8 cellular contexts compared by ENCODE assay signal in genomic region chr15:60005352-60006202, GRCh38.
A peak's percentile ranks its signal among the peaks of the same experiment; 100 is the strongest.
DNase-seq lines count a peak whose midpoint lies in the region; TF ChIP-seq lines count a peak whose summit lies in the region.

No MANE protein-coding gene starts in this region.

- H3K9me3 ChIP-seq in stomach smooth muscle (ENCODE audit: control insufficient read depth in 2 of 2, low read length in 2 of 2): no peaks in the 10 kb centered on the region

- no peak overlapping the region for H3K9ac ChIP-seq in stomach smooth muscle (ENCODE audit: low read length in 2 of 2)

- TF ChIP-seq CTCF in WI38 (IDR thresholded peaks at IDR 0.05; ENCODE audit: low read depth, low read length) (no peak), GM10248 (IDR thresholded peaks at IDR 0.05; ENCODE audit: control extremely low read depth, extremely low read depth, low read depth, missing control alignments) (no peak)

- H3K4me1 ChIP-seq in stomach smooth muscle (ENCODE audit: control insufficient read depth, insufficient read depth, low read length): peaks cover 29% of the 10 kb centered on the region

- H3K36me3 ChIP-seq in stomach smooth muscle (ENCODE audit: control insufficient read depth in 2 of 2, insufficient read depth in 2 of 2, low read length in 2 of 2): no peaks in the 10 kb centered on the region

- peaks cover 74 to 95% of the 10 kb centered on the region in 2 donors for H3K27me3 ChIP-seq in stomach smooth muscle (ENCODE audit: control insufficient read depth in 1 of 2, insufficient read depth in 2 of 2, low read length in 2 of 2)

- DNase-seq in activated T-cell treated with anti-CD3 and anti-CD28 coated beads, Interleukin-2, amount 50 U/mL, for 1 hour: peak; percentile 37
- DNase-seq in activated T-cell treated with anti-CD3 and anti-CD28 coated beads for 4 hours (no peak), GM10248 (ENCODE audit: extremely low spot score) (no peak), DMS79 treated with DMSO at 0.1 percent for 48 hours (lab: John Stamatoyannopoulos, UW) (no peak)
- no peak for DNase-seq in stimulated activated CD4-positive, alpha-beta T cell treated with anti-CD3 and anti-CD28 coated beads, Interleukin-4, amount 100 ng/mL, for 1 hour

- CTCF ChIA-PET in GM10248 (lab: Yijun Ruan, JAX): no interaction called here

- POLR2A ChIA-PET in GM10248 (lab: Yijun Ruan, JAX): no interaction called here

- H3K27ac ChIP-seq in stomach smooth muscle (ENCODE audit: low read length): no peak overlapping the region

- H3K4me3 ChIP-seq in WI38 (ENCODE audit: low read depth, low read length) (peak overlapping the region; percentile 56), iPS-11a (ENCODE audit: low read depth, low read length) (peak overlapping the region; percentile 41), stomach smooth muscle (ENCODE audit: low read length in 2 of 2) (peak overlapping the region; percentile 60 to 72)
